Comparison of ENCODE assay signal across 20 cellular contexts in the genomic region with DNA sequence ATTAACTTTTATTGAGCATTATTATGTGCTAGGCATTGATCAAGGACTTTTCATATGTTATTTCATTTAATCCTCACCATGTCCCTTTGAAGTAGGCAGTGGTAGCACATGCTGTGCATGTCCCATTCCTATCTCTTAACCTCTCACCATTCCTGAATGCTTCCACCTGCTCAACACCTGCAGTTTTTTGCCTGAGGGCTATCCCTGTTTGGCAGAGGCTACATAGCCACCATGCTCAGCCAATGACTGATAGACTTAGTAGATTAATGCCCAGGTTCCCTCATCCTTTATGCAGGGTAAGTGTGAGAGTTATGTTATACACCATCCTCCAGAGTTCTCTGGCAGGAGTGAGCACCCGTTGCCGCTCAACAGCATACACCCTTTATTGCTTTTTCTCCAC.
"Had no signal": no experiment of that assay in that cellular context is flagged by ENCODE, and none has a peak within 500 bp of the region (broad histone marks: within the 10 kb centered on the region; RNA-seq: fewer than 3 reads in every experiment).

No MANE protein-coding gene starts in this region.

- H3K4me3 ChIP-seq: lower lobe of right lung, ovary, psoas muscle, tibial artery, vagina had no signal

- H3K27me3 ChIP-seq: foreskin keratinocyte, ovary, tibial artery, vagina had no signal

- H3K36me3 ChIP-seq: lower lobe of right lung, ovary, tibial artery, vagina had no signal

- H3K27ac ChIP-seq: epithelial cell of prostate, foreskin keratinocyte, lower lobe of right lung, ovary, psoas muscle, tibial artery, vagina had no signal

- DNase-seq: activated CD4-positive, alpha-beta T cell treated with anti-CD3 and anti-CD28 coated beads for 4 hours; activated CD8-positive, alpha-beta T cell treated with anti-CD3 and anti-CD28 coated beads for 36 hours; activated naive CD4-positive, alpha-beta T cell treated with Interleukin-2 at 50 U/mL for 16 hours; activated naive CD8-positive, alpha-beta T cell treated with anti-CD3 and anti-CD28 coated beads, Interleukin-2, amount 10 ng/mL, durations not matched to agents 7 days and 5 days; activated T-cell treated with anti-CD3 and anti-CD28 coated beads, Interleukin-2, amount 50 U/mL, for 1 hour; amygdala; endodermal cell; foreskin keratinocyte; glutamatergic neuron; hypothalamus; lower lobe of right lung; naive thymus-derived CD8-positive, alpha-beta T cell; ovary; psoas muscle; right cardiac atrium; stimulated activated CD4-positive, alpha-beta T cell treated with anti-CD3 and anti-CD28 coated beads, Interleukin-2, amount 100 ng/mL, for 24 hours; stimulated activated naive CD4-positive, alpha-beta T cell treated with Interleukin-2 at 50 U/mL for 16 hours; tibial artery had no signal

- H3K4me1 ChIP-seq: foreskin keratinocyte, lower lobe of right lung, psoas muscle, tibial artery, vagina had no signal

- H3K9me3 ChIP-seq: lower lobe of right lung, ovary, psoas muscle, tibial artery, vagina had no signal
